Comparison of ENCODE assay signal across 21 cellular contexts in genomic region chr17:3698139-3698538, GRCh38.
"Had no signal": no experiment of that assay in that cellular context is flagged by ENCODE, and none has a peak within 500 bp of the region (broad histone marks: within the 10 kb centered on the region; RNA-seq: fewer than 3 reads in every experiment).

No MANE protein-coding gene starts in this region.

- DNase-seq: activated CD4-positive, alpha-beta T cell treated with anti-CD3 and anti-CD28 coated beads, Interleukin-2, amount 50 U/mL, for 1 hour; activated CD8-positive, alpha-beta T cell treated with anti-CD3 and anti-CD28 coated beads for 36 hours; activated naive CD4-positive, alpha-beta T cell; activated naive CD8-positive, alpha-beta T cell treated with anti-CD3 and anti-CD28 coated beads, Interleukin-2, amount 10 ng/mL, durations not matched to agents 7 days and 5 days; activated T-cell treated with anti-CD3 and anti-CD28 coated beads, Interleukin-2, amount 50 U/mL, for 48 hours; amniotic stem cell; brain microvascular endothelial cell; caudate nucleus; hippocampal formation; left colon; mammary epithelial cell; occipital lobe; right cardiac atrium; spleen; stimulated activated naive CD4-positive, alpha-beta T cell treated with Interleukin-2 at 50 U/mL for 16 hours; T-helper 9 cell had no signal

- ATAC-seq: activated CD4-positive, CD25-positive, alpha-beta regulatory T cell treated with anti-CD3 and anti-CD28 coated beads, Interleukin-2, amount 50 U/mL, for 24 hours; activated CD8-positive, alpha-beta T cell treated with anti-CD3 and anti-CD28 coated beads for 36 hours; gastroesophageal sphincter; left colon; right cardiac atrium had no signal

- H3K4me2 ChIP-seq: neural progenitor cell had no signal

- H3K27me3 ChIP-seq: brain microvascular endothelial cell had no signal

- H3K27ac Mint-ChIP-seq: activated CD8-positive, alpha-beta T cell treated with anti-CD3 and anti-CD28 coated beads for 36 hours; neural progenitor cell had no signal

- H3K4me3 Mint-ChIP-seq: activated CD8-positive, alpha-beta T cell treated with anti-CD3 and anti-CD28 coated beads for 36 hours; neural progenitor cell had no signal

- H3K36me3 ChIP-seq: brain microvascular endothelial cell, gastroesophageal sphincter, neural progenitor cell, spleen had no signal

- H2AFZ ChIP-seq: neural progenitor cell had no signal

- H3K27me3 Mint-ChIP-seq: activated CD8-positive, alpha-beta T cell treated with anti-CD3 and anti-CD28 coated beads for 36 hours; activated naive CD8-positive, alpha-beta T cell treated with anti-CD3 and anti-CD28 coated beads, Interleukin-2, amount 10 ng/mL, durations not matched to agents 7 days and 5 days had no signal

- H3K4me3 ChIP-seq: gastroesophageal sphincter, neural progenitor cell, tibial nerve had no signal

- H3K27ac ChIP-seq: brain microvascular endothelial cell, gastroesophageal sphincter, neural progenitor cell, spleen, tibial nerve, VCaP had no signal
